8 cellular contexts compared by ENCODE assay signal in the genomic region with DNA sequence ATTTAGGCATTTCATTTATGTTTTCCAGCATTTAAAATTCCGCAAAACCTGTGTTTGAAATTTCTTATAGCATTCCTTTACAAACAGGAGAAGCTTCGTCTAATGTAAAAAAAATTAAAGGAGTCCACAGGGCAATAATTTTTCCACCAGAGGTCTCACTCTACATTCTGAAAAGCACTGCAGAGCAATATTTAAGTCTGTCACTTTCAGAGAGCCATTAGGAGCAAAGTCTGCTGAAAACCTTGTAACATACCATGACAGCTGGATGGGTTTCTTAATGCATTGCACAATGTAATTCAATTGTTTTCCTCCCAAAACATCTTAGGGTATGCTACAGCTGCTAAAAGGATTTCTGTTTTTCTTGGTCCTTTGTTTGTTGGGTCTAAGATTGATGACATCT. TPM values are rescaled to one million over a fixed set of nuclear protein-coding genes. Genes with fewer than 3 reads are reported as not detected.
DNase-seq lines count a peak whose midpoint lies in the region; ATAC-seq, FAIRE-seq and TF ChIP-seq lines count a peak whose summit lies in the region.

No MANE protein-coding gene starts in this region.

- peaks cover under 1% of the 10 kb centered on the region for H3K79me2 ChIP-seq in astrocyte (ENCODE audit: insufficient read depth, low read length)

- no peak overlapping the region for H2BK20ac ChIP-seq in IMR-90 (ENCODE audit: low read depth, low read length)

- in situ Hi-C loops in IMR-90 (cut with MboI; ENCODE audit: low sequenced_read_pairs) = no loop called here

- no peak overlapping the region for H3K14ac ChIP-seq in IMR-90 (replicated peaks; ENCODE audit: low read depth, low read length)

- H3K9me1 ChIP-seq in IMR-90 (ENCODE audit: insufficient read depth, low read length) = no peaks in the 10 kb centered on the region; the same call in 1 of the 2 replicates

- DNase-seq in AG20443 (ENCODE audit: low spot score) (peak; percentile 33), IMR-90 (peak; percentile 47), astrocyte (ENCODE audit: low read depth) (no peak), lower lobe of right lung (no peak)

- H4K5ac ChIP-seq in IMR-90 (ENCODE audit: low read depth, low read length) = peak overlapping the region; percentile 25; the same call in 1 of the 2 replicates

- CTCF ChIA-PET in IMR-90 (lab: Yijun Ruan, JAX) = interaction anchor here (0.5 to 2.3 kb wide), 10 partner anchors 10 to 256 kb away, joined by 3 to 8 read pairs (median 3); no protein-coding TSS in a partner anchor

- no peak overlapping the region for H4K91ac ChIP-seq in IMR-90 (ENCODE audit: insufficient read depth, low read depth, low read length)

- H3K9ac ChIP-seq in IMR-90 (ENCODE audit: low read depth, low read length) (no peak overlapping the region), astrocyte (ENCODE audit: low read length) (no peak overlapping the region)

- no peak overlapping the region for H2BK15ac ChIP-seq in IMR-90 (ENCODE audit: low read depth, low read length)

- no TSS peak for BruUV-seq in IMR-90 (replicated peaks; lab: Mats Ljungman, UMichigan)

- H3K4me3 Mint-ChIP-seq in astrocyte (ENCODE audit: unreplicated experiment) = no peak overlapping the region

- dilution Hi-C loops in IMR-90 (cut with HindIII; ENCODE audit: low sequenced_read_pairs, unreplicated experiment) = no loop called here

- peak; percentile 65 for TF ChIP-seq RAD21 in IMR-90 (IDR thresholded peaks at IDR 0.05; ENCODE audit: low read length)

- ATAC-seq in IMR-90 (ENCODE audit: low read depth) = peak; percentile 36; the same call in 1 of the 2 replicates
- no peak for ATAC-seq in lower lobe of right lung
- no peak for ATAC-seq in HG03378 (IDR thresholded peaks at IDR 0.05; ENCODE audit: unreplicated experiment)
- ATAC-seq in GM21447 (IDR thresholded peaks at IDR 0.05; ENCODE audit: unreplicated experiment) = no peak
- no peak for ATAC-seq in HG03571 (IDR thresholded peaks at IDR 0.05; ENCODE audit: unreplicated experiment)
- no peak for ATAC-seq in HG02759 (IDR thresholded peaks at IDR 0.05; ENCODE audit: unreplicated experiment)

- H3K27ac ChIP-seq in IMR-90 (ENCODE audit: insufficient read depth, low read length) (no peak overlapping the region), astrocyte (ENCODE audit: low read depth, low read length) (no peak overlapping the region), lower lobe of right lung (no peak overlapping the region)

- H3K36me3 ChIP-seq in IMR-90 (ENCODE audit: control insufficient read depth, insufficient read depth, low read length) = peaks cover 19% of the 10 kb centered on the region
- peaks cover 30% of the 10 kb centered on the region for H3K36me3 ChIP-seq in astrocyte (ENCODE audit: insufficient read depth, low read length)
- H3K36me3 ChIP-seq in lower lobe of right lung = peaks cover 12% of the 10 kb centered on the region

- H3K27me3 Mint-ChIP-seq in astrocyte (ENCODE audit: low read depth, unreplicated experiment) = no peaks in the 10 kb centered on the region

- H2AK9ac ChIP-seq in IMR-90 (replicated peaks; ENCODE audit: low read depth, low read length, poor library complexity) = no peak overlapping the region

- H3K4me3 ChIP-seq in IMR-90 (ENCODE audit: insufficient read depth, low read depth, low read length) (no peak overlapping the region), astrocyte (ENCODE audit: insufficient read depth, low read depth, low read length) (no peak overlapping the region), lower lobe of right lung (no peak overlapping the region)

- H3K27ac Mint-ChIP-seq in astrocyte (ENCODE audit: unreplicated experiment) = peak overlapping the region; percentile 34

- intact Hi-C loops in IMR-90 (cut with micrococcal nuclease) = loop anchor here (1.0 kb wide), 1 partner anchor 126 kb away; no protein-coding TSS in a partner anchor
- intact Hi-C loops in lower lobe of right lung (cut with DNase I) = no loop called here

- peaks cover 3% of the 10 kb centered on the region; the same call in 1 of the 2 replicates for H4K20me1 ChIP-seq in IMR-90 (ENCODE audit: insufficient read depth, low read length)
- no peaks in the 10 kb centered on the region for H4K20me1 ChIP-seq in astrocyte (ENCODE audit: insufficient read depth, low read length)

- H4K8ac ChIP-seq in IMR-90 (ENCODE audit: low read depth in 2 of 2, low read length in 2 of 2) = peak overlapping the region in 1 of 2 experiments; percentile 9; a peak in 1 of 4 replicates

- H3K56ac ChIP-seq in IMR-90 (ENCODE audit: extremely low read depth, insufficient read depth, low read length) = no peak overlapping the region

- peak; percentile 64 for FAIRE-seq in astrocyte (lab: Jason Lieb, UNC)

- H3K4ac ChIP-seq in IMR-90 (ENCODE audit: low read depth, low read length) = no peak overlapping the region

- peak overlapping the region; percentile 49 for H2BK5ac ChIP-seq in IMR-90 (ENCODE audit: low read depth, low read length, poor library complexity, severe bottlenecking)

- H3K79me1 ChIP-seq in IMR-90 (ENCODE audit: low read depth in 1 of 2, low read length in 2 of 2) = peaks cover 12 to 41% of the 10 kb centered on the region in 2 experiments

- H2BK120ac ChIP-seq in IMR-90 (ENCODE audit: low read depth, low read length) = peak overlapping the region; percentile 37; the same call in 1 of the 2 replicates

- no peak for TF ChIP-seq POLR2A in IMR-90 (IDR thresholded peaks at IDR 0.05; ENCODE audit: low read depth, low read length)

- no peaks in the 10 kb centered on the region for H3K9me3 Mint-ChIP-seq in astrocyte (ENCODE audit: unreplicated experiment)

- peaks cover 1% of the 10 kb centered on the region for H3K36me3 Mint-ChIP-seq in astrocyte (ENCODE audit: low read depth, unreplicated experiment)

- H3K4me1 Mint-ChIP-seq in astrocyte (ENCODE audit: low read depth, unreplicated experiment) = no peaks in the 10 kb centered on the region

- POLR2A ChIA-PET in IMR-90 (lab: Charles Lee; ENCODE audit: unreplicated experiment) = interaction anchor here (0.6 to 1.0 kb wide), 2 partner anchors 12 to 124 kb away, joined by 3 to 4 read pairs; no protein-coding TSS in a partner anchor

- no CpG with 5 or more reads among the region's 2 CpGs for WGBS in IMR-90 (ENCODE audit: extremely low coverage in 2 of 2, insufficient read length in 1 of 2), 2 experiments

- H3K4me2 ChIP-seq in IMR-90 (ENCODE audit: low read depth, low read length) = no peak overlapping the region
- H3K4me2 ChIP-seq in astrocyte (ENCODE audit: low read length) = no peak overlapping the region

- 0 out of 2 replicates have a peak overlapping the region, but pooled peaks have one; percentile 31 for H3K23ac ChIP-seq in IMR-90 (ENCODE audit: low read depth, low read length)

- H2AFZ ChIP-seq in IMR-90 (replicated peaks; ENCODE audit: low read length, poor library complexity) (no peak overlapping the region), astrocyte (ENCODE audit: low read depth, low read length) (no peak overlapping the region)

- peak overlapping the region; percentile 4; the same call in 1 of the 2 replicates for H3K18ac ChIP-seq in IMR-90 (ENCODE audit: low read depth, low read length)

- peaks cover 2% of the 10 kb centered on the region; the same call in 1 of the 2 replicates for H3K4me1 ChIP-seq in IMR-90 (ENCODE audit: control insufficient read depth, insufficient read depth, low read length)
- H3K4me1 ChIP-seq in astrocyte (ENCODE audit: insufficient read depth, low read length) = no peaks in the 10 kb centered on the region
- H3K4me1 ChIP-seq in lower lobe of right lung = no peaks in the 10 kb centered on the region

- TF ChIP-seq CTCF in IMR-90 (conservative IDR thresholded peaks at IDR 0.05; ENCODE audit: low read depth, low read length) = peak; percentile 52
- peak; percentile 45 for TF ChIP-seq CTCF in astrocyte (IDR thresholded peaks at IDR 0.05; ENCODE audit: insufficient read depth, low read depth, low read length)
- peak; percentile 17 for TF ChIP-seq CTCF in lower lobe of right lung (IDR thresholded peaks at IDR 0.05)

- H3K9me3 ChIP-seq in IMR-90 (ENCODE audit: control insufficient read depth, insufficient read depth, low read length) (no peaks in the 10 kb centered on the region), astrocyte (ENCODE audit: insufficient read depth, low read depth, low read length) (no peaks in the 10 kb centered on the region), lower lobe of right lung (no peaks in the 10 kb centered on the region)

- no peak overlapping the region for H2AK5ac ChIP-seq in IMR-90 (ENCODE audit: low read depth, low read length)

- H3K27me3 ChIP-seq in IMR-90 (ENCODE audit: control insufficient read depth, insufficient read depth, low read length) (no peaks in the 10 kb centered on the region), astrocyte (ENCODE audit: insufficient read depth, low read length) (no peaks in the 10 kb centered on the region), lower lobe of right lung (ENCODE audit: low read depth) (no peaks in the 10 kb centered on the region)

TF ChIP-seq in IMR-90, 13 proteins besides CTCF, POLR2A, EP300 and RAD21 (continues in another document):
- no peak for TF ChIP-seq MAFK (IDR thresholded peaks at IDR 0.05; ENCODE audit: low read depth, low read length)
- TF ChIP-seq RFX5 (IDR thresholded peaks at IDR 0.05; ENCODE audit: low read depth, low read length) = no peak
- TF ChIP-seq MXI1 (IDR thresholded peaks at IDR 0.05; ENCODE audit: borderline replicate concordance, low read depth, low read length) = no peak
- TF ChIP-seq, protein P1, sequence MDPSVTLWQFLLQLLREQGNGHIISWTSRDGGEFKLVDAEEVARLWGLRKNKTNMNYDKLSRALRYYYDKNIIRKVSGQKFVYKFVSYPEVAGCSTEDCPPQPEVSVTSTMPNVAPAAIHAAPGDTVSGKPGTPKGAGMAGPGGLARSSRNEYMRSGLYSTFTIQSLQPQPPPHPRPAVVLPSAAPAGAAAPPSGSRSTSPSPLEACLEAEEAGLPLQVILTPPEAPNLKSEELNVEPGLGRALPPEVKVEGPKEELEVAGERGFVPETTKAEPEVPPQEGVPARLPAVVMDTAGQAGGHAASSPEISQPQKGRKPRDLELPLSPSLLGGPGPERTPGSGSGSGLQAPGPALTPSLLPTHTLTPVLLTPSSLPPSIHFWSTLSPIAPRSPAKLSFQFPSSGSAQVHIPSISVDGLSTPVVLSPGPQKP (IDR thresholded peaks at IDR 0.05; ENCODE audit: borderline replicate concordance, low read depth, low read length) = no peak
- TF ChIP-seq FOS (IDR thresholded peaks at IDR 0.05; ENCODE audit: low read depth, low read length) = no peak
- TF ChIP-seq MAZ (IDR thresholded peaks at IDR 0.05; ENCODE audit: borderline replicate concordance, low read depth, low read length) = no peak

RNA-seq across cellular contexts. Expression of gene BAG2, which starts 18.0 kb away (rescaled TPM):
- total RNA-seq in IMR-90 (2012; rRNA removed) = 10.0 and 19.2 TPM in 2 replicates
- 6.7 and 8.1 TPM in 2 replicates for polyA plus RNA-seq in IMR-90 (2012; rRNA removed)
- 2.7 and 3.0 TPM in 2 replicates for polyA plus RNA-seq in IMR-90 (2012; cell fraction: cytosol; rRNA removed)
- 1.2 and 4.9 TPM in 2 replicates for polyA plus RNA-seq in IMR-90 (2012; cell fraction: nucleus; rRNA removed; ENCODE audit: low replicate concordance)
- 8.9 and 9.7 TPM in 2 replicates for total RNA-seq in astrocyte
- 5.1 TPM for total RNA-seq in lower lobe of right lung

RNA-seq across cellular contexts. Expression of gene RAB23, which starts 32.0 kb away (rescaled TPM):
- total RNA-seq in IMR-90 (2012; rRNA removed) (13.3 and 28.9 TPM in 2 replicates), astrocyte (21.4 and 22.3 TPM in 2 replicates), lower lobe of right lung (11.3 TPM)
- 7.8 and 10.8 TPM in 2 replicates for polyA plus RNA-seq in IMR-90 (2012; rRNA removed)
- 1.8 and 2.0 TPM in 2 replicates for polyA plus RNA-seq in IMR-90 (2012; cell fraction: cytosol; rRNA removed)
- polyA plus RNA-seq in IMR-90 (2012; cell fraction: nucleus; rRNA removed; ENCODE audit: low replicate concordance) = 0.72 and 6.9 TPM in 2 replicates

Comparison
In these comparisons a context has a peak if more than half of its experiments do, and no peak if none do; other contexts are left out.
1. DNase-seq: peak in AG20443 (single experiment) and IMR-90 (single experiment); none in astrocyte (single experiment) and lower lobe of right lung (single experiment).
2. Peak in every context shown above with its lines, with median percentiles within 50 percentile points of each other: CTCF ChIP-seq.